ENCODE assay signal across 18 cellular contexts in genomic region chr10:116417821-116418220, GRCh38. TPM values are rescaled to one million over a fixed set of nuclear protein-coding genes. Genes with fewer than 3 reads are reported as not detected.
"Had no signal": no experiment of that assay in that cellular context is flagged by ENCODE, and none has a peak within 500 bp of the region (broad histone marks: within the 10 kb centered on the region; RNA-seq: fewer than 3 reads in every experiment).

No MANE protein-coding gene starts in this region.

- H3K36me3 ChIP-seq: lower lobe of right lung, neutrophil, right atrium auricular region had no signal

- H3K27me3 Mint-ChIP-seq: effector memory CD8-positive, alpha-beta T cell had no signal

- H3K4me3 ChIP-seq: lower lobe of right lung, right atrium auricular region had no signal

- H3K36me3 Mint-ChIP-seq: activated CD4-positive, alpha-beta memory T cell treated with anti-CD3 and anti-CD28 coated beads for 36 hours; naive thymus-derived CD8-positive, alpha-beta T cell had no signal

- H3K27ac Mint-ChIP-seq: activated CD4-positive, alpha-beta memory T cell treated with anti-CD3 and anti-CD28 coated beads for 36 hours; activated naive CD4-positive, alpha-beta T cell treated with anti-CD3 and anti-CD28 coated beads for 36 hours; dendritic cell treated with granulocyte-macrophage colony-stimulating factor and Interleukin-4, amounts not matched to agents 40 ng/mL and 50 ng/mL, for 4 days; effector memory CD8-positive, alpha-beta T cell; naive thymus-derived CD8-positive, alpha-beta T cell; T-helper 2 cell treated with Interferon-gamma antibody and Interleukin-4, amounts not matched to agents 5 μg/mL and 100 μg/mL, for 36 hours had no signal

- H3K27ac ChIP-seq: lower lobe of right lung, neutrophil, right atrium auricular region had no signal

- ATAC-seq: effector memory CD8-positive, alpha-beta T cell; left cardiac atrium; lower lobe of right lung; naive thymus-derived CD8-positive, alpha-beta T cell had no signal

- H3K4me1 Mint-ChIP-seq: naive thymus-derived CD8-positive, alpha-beta T cell had no signal

- DNase-seq: activated CD4-positive, alpha-beta memory T cell treated with anti-CD3 and anti-CD28 coated beads for 36 hours; activated CD4-positive, CD25-positive, alpha-beta regulatory T cell treated with anti-CD3 and anti-CD28 coated beads, Interleukin-2, amount 50 U/mL, for 72 hours; activated naive CD4-positive, alpha-beta T cell treated with anti-CD3 and anti-CD28 coated beads for 36 hours; effector memory CD8-positive, alpha-beta T cell; erythroblast; hypothalamus; left cardiac atrium; lower lobe of right lung; naive thymus-derived CD8-positive, alpha-beta T cell; stimulated activated naive CD4-positive, alpha-beta T cell; SW 1271; trophoblast cell had no signal

- H3K4me3 Mint-ChIP-seq: activated CD4-positive, alpha-beta memory T cell treated with anti-CD3 and anti-CD28 coated beads for 36 hours; activated naive CD4-positive, alpha-beta T cell treated with anti-CD3 and anti-CD28 coated beads for 36 hours; dendritic cell treated with granulocyte-macrophage colony-stimulating factor and Interleukin-4, amounts not matched to agents 40 ng/mL and 50 ng/mL, for 4 days; effector memory CD8-positive, alpha-beta T cell; naive thymus-derived CD8-positive, alpha-beta T cell; T-helper 2 cell treated with Interferon-gamma antibody and Interleukin-4, amounts not matched to agents 5 μg/mL and 100 μg/mL, for 36 hours had no signal

- H3K9me3 ChIP-seq: lower lobe of right lung, neutrophil, right atrium auricular region had no signal

- H3K9me3 Mint-ChIP-seq: activated CD4-positive, alpha-beta memory T cell treated with anti-CD3 and anti-CD28 coated beads for 36 hours; activated naive CD4-positive, alpha-beta T cell treated with anti-CD3 and anti-CD28 coated beads for 36 hours; dendritic cell treated with granulocyte-macrophage colony-stimulating factor and Interleukin-4, amounts not matched to agents 40 ng/mL and 50 ng/mL, for 4 days; T-helper 2 cell treated with Interferon-gamma antibody and Interleukin-4, amounts not matched to agents 5 μg/mL and 100 μg/mL, for 36 hours had no signal

- H3K4me1 ChIP-seq: lower lobe of right lung, right atrium auricular region had no signal

- H3K27me3 ChIP-seq: right atrium auricular region had no signal

RNA-seq across cellular contexts. Expression of gene PNLIPRP3, which starts 9.8 kb away (rescaled TPM):
- total RNA-seq: activated CD4-positive, alpha-beta memory T cell treated with anti-CD3 and anti-CD28 coated beads for 36 hours; activated naive CD4-positive, alpha-beta T cell treated with anti-CD3 and anti-CD28 coated beads for 36 hours; glomerular endothelial cell; left cardiac atrium; lower lobe of right lung; mononuclear cell; naive thymus-derived CD8-positive, alpha-beta T cell; right atrium auricular region had no signal
- polyA plus RNA-seq: naive thymus-derived CD8-positive, alpha-beta T cell had no signal
